ENCODE assay signal across 35 cellular contexts in genomic region chr1:246396322-246396721, GRCh38.
"Had no signal": no experiment of that assay in that cellular context is flagged by ENCODE, and none has a peak within 500 bp of the region (broad histone marks: within the 10 kb centered on the region; RNA-seq: fewer than 3 reads in every experiment).

No MANE protein-coding gene starts in this region.

- H3K4me3 ChIP-seq: MG63 had no signal

- DNase-seq: Karpas-422, Kasumi-1, MG63, MM.1S, MV-4-11, NCI-H1048, NCI-H1092, NCI-H1092 treated with DMSO at 0.1 percent for 48 hours, NCI-H1105, NCI-H1105 treated with DMSO at 0.1 percent for 48 hours, NCI-H1417, NCI-H1417 treated with DMSO at 0.1 percent for 48 hours, NCI-H1436, NCI-H1436 treated with DMSO at 0.1 percent for 48 hours, NCI-H146, NCI-H1694, NCI-H1694 treated with DMSO at 0.1 percent for 48 hours, NCI-H187, NCI-H187 treated with DMSO at 0.1 percent for 48 hours, NCI-H1930, NCI-H2029, NCI-H2029 treated with DMSO at 0.1 percent for 48 hours, NCI-H2081, NCI-H2081 treated with DMSO at 0.1 percent for 48 hours, NCI-H2107, NCI-H2171, NCI-H2171 treated with DMSO at 0.1 percent for 48 hours, NCI-H2227 treated with DMSO at 0.1 percent for 48 hours, NCI-H226, NCI-H345, NCI-H446, NCI-H446 treated with DMSO at 0.1 percent for 48 hours, NCI-H510A, NCI-H510A treated with DMSO at 0.1 percent for 48 hours, NCI-H524 had no signal

- H3K27me3 ChIP-seq: MG63 had no signal

- H3K36me3 ChIP-seq: MG63 had no signal
